18 cellular contexts compared by ENCODE assay signal in genomic region chr5:108025009-108025408, GRCh38.
DNase-seq lines count a peak whose midpoint lies in the region; ATAC-seq, FAIRE-seq and TF ChIP-seq lines count a peak whose summit lies in the region.
"Had no signal": no experiment of that assay in that cellular context is flagged by ENCODE, and none has a peak within 500 bp of the region (broad histone marks: within the 10 kb centered on the region; RNA-seq: fewer than 3 reads in every experiment).

No MANE protein-coding gene starts in this region.

- DNase-seq in Right ventricle myocardium inferior (ENCODE audit: missing footprints) = no peak
- no peak for DNase-seq in cardiac septum (ENCODE audit: low spot score)
- peak; percentile 12 for DNase-seq in NCI-H1436 (lab: John Stamatoyannopoulos, UW)
- DNase-seq in H1 (ENCODE audit: low read depth in 1 of 2, low spot score in 2 of 2) = no peak
- no peak for DNase-seq in neural progenitor cell (ENCODE audit: low spot score)
- no peak for DNase-seq in NK-92 (lab: John Stamatoyannopoulos, UW; ENCODE audit: unreplicated experiment)
- no peak for DNase-seq in stimulated activated CD4-positive, alpha-beta T cell treated with anti-CD3 and anti-CD28 coated beads, Interleukin-4, amount 100 ng/mL, for 1 hour
- DNase-seq: BE2C; CD4-positive, alpha-beta memory T cell; DMS79; GOT3 had no signal

- H2AFZ ChIP-seq in H1 (ENCODE audit: low read length) (no peak overlapping the region), neural progenitor cell (replicated peaks) (no peak overlapping the region)

- TF ChIP-seq RAD21 in H1 (IDR thresholded peaks at IDR 0.05 in 1 of 2, conservative IDR thresholded peaks at IDR 0.05 in 1 of 2; ENCODE audit: low read depth in 2 of 2, low read length in 2 of 2) = no peak

- H4K5ac ChIP-seq in H1 (ENCODE audit: insufficient read length, low read depth, low read length) = no peak overlapping the region

- no peak for TF ChIP-seq CTCF in H1 (IDR thresholded peaks at IDR 0.05; ENCODE audit: control extremely low read depth in 1 of 3, insufficient read depth in 1 of 3, low read depth in 1 of 3, low read length in 3 of 3)
- TF ChIP-seq CTCF in neural progenitor cell (IDR thresholded peaks at IDR 0.05) = no peak

- no peak overlapping the region for H2BK12ac ChIP-seq in H1 (ENCODE audit: low read depth, low read length)

- H3K27ac Mint-ChIP-seq in neural progenitor cell = no peak overlapping the region
- H3K27ac Mint-ChIP-seq: CD4-positive, alpha-beta memory T cell had no signal

- no peaks in the 10 kb centered on the region for H3K9me3 ChIP-seq in H1 (ENCODE audit: insufficient read depth in 2 of 2, low read depth in 1 of 2, low read length in 1 of 2)
- no peaks in the 10 kb centered on the region for H3K9me3 ChIP-seq in neural progenitor cell (ENCODE audit: low read depth)
- H3K9me3 ChIP-seq: BE2C, HAP-1 had no signal

- H4K20me1 ChIP-seq in H1 (replicated peaks in 1 of 2; ENCODE audit: control insufficient read depth in 1 of 2, insufficient read depth in 2 of 2, low read length in 2 of 2) (no peaks in the 10 kb centered on the region), neural progenitor cell (ENCODE audit: low read depth) (no peaks in the 10 kb centered on the region)

- no peak overlapping the region for H3K4ac ChIP-seq in H1 (replicated peaks; ENCODE audit: insufficient read length, low read depth, low read length)

- peaks cover 23% of the 10 kb centered on the region for H3F3A ChIP-seq in neural progenitor cell (ENCODE audit: low read depth)

- H4K8ac ChIP-seq in H1 (ENCODE audit: extremely low read depth, insufficient read depth, low read length) = no peak overlapping the region

- peak; percentile 71 for ATAC-seq in Right ventricle myocardium inferior

- no peaks in the 10 kb centered on the region for H3K79me2 ChIP-seq in H1 (ENCODE audit: control insufficient read depth in 1 of 2, insufficient read depth in 2 of 2, low read length in 2 of 2)
- no peaks in the 10 kb centered on the region for H3K79me2 ChIP-seq in neural progenitor cell (ENCODE audit: low read depth)

- H3K4me3 ChIP-seq in H1 (ENCODE audit: extremely low read depth in 1 of 4, insufficient read depth in 2 of 4, low read depth in 3 of 4, low read length in 4 of 4) (no peak overlapping the region), neural progenitor cell (no peak overlapping the region)
- H3K4me3 ChIP-seq: HAP-1 had no signal

- no peaks in the 10 kb centered on the region for H3K9me3 Mint-ChIP-seq in neural progenitor cell
- H3K9me3 Mint-ChIP-seq: CD4-positive, alpha-beta memory T cell had no signal

- no peaks in the 10 kb centered on the region for H3K27me3 ChIP-seq in H1 (replicated peaks in 1 of 4; ENCODE audit: control insufficient read depth in 3 of 4, extremely low read depth in 1 of 4, insufficient read depth in 3 of 4, low read length in 3 of 4)
- no peaks in the 10 kb centered on the region for H3K27me3 ChIP-seq in neural progenitor cell
- H3K27me3 ChIP-seq: BE2C had no signal

- FAIRE-seq in H1 (lab: Jason Lieb, UNC) = peak; percentile 36
- FAIRE-seq: A204.1, G401.6, GM12892, GM19239 had no signal

- no peak overlapping the region for H2BK120ac ChIP-seq in H1 (replicated peaks; ENCODE audit: low read depth, low read length)

- H3K4me1 Mint-ChIP-seq in neural progenitor cell = peaks cover 18% of the 10 kb centered on the region

- no peak overlapping the region for H3K14ac ChIP-seq in H1 (ENCODE audit: insufficient read length)

- no peak overlapping the region for H2BK15ac ChIP-seq in H1 (ENCODE audit: low read length)

- no peak overlapping the region for H3K18ac ChIP-seq in H1 (ENCODE audit: extremely low read depth, low read length)

- no peak overlapping the region for H3K23ac ChIP-seq in H1 (ENCODE audit: insufficient read length)

- H3K56ac ChIP-seq in H1 (replicated peaks; ENCODE audit: insufficient read length, low read depth, low read length) = no peak overlapping the region

- H3K9ac ChIP-seq in H1 (replicated peaks in 1 of 4; ENCODE audit: extremely low read depth in 1 of 4, low read depth in 3 of 4, low read length in 3 of 4) = no peak overlapping the region
- H3K9ac ChIP-seq in neural progenitor cell = no peak overlapping the region

- H2BK5ac ChIP-seq in H1 (ENCODE audit: low read depth, low read length) = no peak overlapping the region

- H3K27ac ChIP-seq in H1 (ENCODE audit: low read depth, low read length) = no peak overlapping the region
- H3K27ac ChIP-seq in neural progenitor cell = peak overlapping the region; percentile 6
- H3K27ac ChIP-seq: C4-2B, HL-60 had no signal

- no peaks in the 10 kb centered on the region for H3K23me2 ChIP-seq in H1 (ENCODE audit: low read depth, low read length)

- no peak for TF ChIP-seq EP300 in H1 (IDR thresholded peaks at IDR 0.05; ENCODE audit: borderline replicate concordance in 1 of 2, low read depth in 2 of 2, low read length in 2 of 2)

- intact Hi-C loops in Right ventricle myocardium inferior (cut with DNase I) = no loop called here
- intact Hi-C loops in cardiac septum (cut with DNase I) = no loop called here

- no peak overlapping the region for H4K91ac ChIP-seq in H1 (replicated peaks; ENCODE audit: insufficient read length, low read length)

- POLR2A ChIA-PET in H1 (lab: Charles Lee; ENCODE audit: partially characterized antibody) = no interaction called here

- no peak overlapping the region for H2AK5ac ChIP-seq in H1 (ENCODE audit: low read depth, low read length)

- H3K4me1 ChIP-seq in H1 (replicated peaks in 1 of 4; ENCODE audit: control insufficient read depth in 3 of 4, insufficient read depth in 4 of 4, low read length in 3 of 4) (no peaks in the 10 kb centered on the region), neural progenitor cell (peaks cover 53% of the 10 kb centered on the region)
- H3K4me1 ChIP-seq: HAP-1 had no signal

- no peaks in the 10 kb centered on the region for H3K79me1 ChIP-seq in H1 (ENCODE audit: low read depth, low read length)

- H3K27me3 Mint-ChIP-seq in neural progenitor cell (ENCODE audit: insufficient read depth, low read depth) = peaks cover 2% of the 10 kb centered on the region
- H3K27me3 Mint-ChIP-seq: CD4-positive, alpha-beta memory T cell had no signal

- H3K36me3 Mint-ChIP-seq in neural progenitor cell = no peaks in the 10 kb centered on the region

- CTCF ChIA-PET in H1 (lab: Charles Lee; ENCODE audit: partially characterized antibody) = no interaction called here

- H3K4me2 ChIP-seq in H1 (ENCODE audit: insufficient read depth in 1 of 2, low read depth in 2 of 2, low read length in 2 of 2) = no peak overlapping the region
- peak overlapping the region; percentile 10 for H3K4me2 ChIP-seq in neural progenitor cell

- 83% methylated on average over 1 of the region's 1 CpG; no CpG with 5 or more reads in 1 of the 2 experiments for WGBS in H1 (ENCODE audit: extremely low coverage in 1 of 2, insufficient coverage in 1 of 2, insufficient read length in 1 of 2, insufficient replicate concordance in 2 of 2, low coverage in 1 of 2, low lambda C conversion rate in 2 of 2, missing lambda C conversion rate in 1 of 2), 2 experiments

- no peak overlapping the region for H2BK20ac ChIP-seq in H1 (ENCODE audit: low read length)

- no peak overlapping the region for H3K4me3 Mint-ChIP-seq in neural progenitor cell
- H3K4me3 Mint-ChIP-seq: CD4-positive, alpha-beta memory T cell had no signal

- no peak for TF ChIP-seq POLR2A in H1 (IDR thresholded peaks at IDR 0.05; ENCODE audit: control extremely low read depth in 1 of 2, low read depth in 2 of 2, low read length in 2 of 2)

- no peaks in the 10 kb centered on the region for H3K36me3 ChIP-seq in H1 (ENCODE audit: control insufficient read depth in 2 of 4, insufficient read depth in 4 of 4, low read length in 3 of 4)
- no peaks in the 10 kb centered on the region for H3K36me3 ChIP-seq in neural progenitor cell
- H3K36me3 ChIP-seq: BE2C, HAP-1 had no signal

TF ChIP-seq in H1, 55 proteins besides CTCF, POLR2A, EP300 and RAD21:
- TF ChIP-seq ZNF274 (IDR thresholded peaks at IDR 0.05; ENCODE audit: borderline replicate concordance, extremely low read depth, low read length) (no peak), TCF12 (IDR thresholded peaks at IDR 0.05; ENCODE audit: low read depth, low read length) (no peak), BCL11A (IDR thresholded peaks at IDR 0.05; ENCODE audit: low read depth in 2 of 2, low read length in 2 of 2) (no peak), HDAC2 (IDR thresholded peaks at IDR 0.05; ENCODE audit: borderline replicate concordance in 1 of 2, low read depth in 2 of 2, low read length in 2 of 2) (no peak), TAF7 (optimal IDR thresholded peaks at IDR 0.05; ENCODE audit: borderline replicate concordance, low read depth, low read length) (no peak), RNF2 (IDR thresholded peaks at IDR 0.05; ENCODE audit: borderline replicate concordance, low read depth, low read length, missing control alignments, poor library complexity, severe bottlenecking) (no peak), E2F6 (IDR thresholded peaks at IDR 0.05) (no peak)
